ENCODE assay signal across 20 cellular contexts in the genomic region with DNA sequence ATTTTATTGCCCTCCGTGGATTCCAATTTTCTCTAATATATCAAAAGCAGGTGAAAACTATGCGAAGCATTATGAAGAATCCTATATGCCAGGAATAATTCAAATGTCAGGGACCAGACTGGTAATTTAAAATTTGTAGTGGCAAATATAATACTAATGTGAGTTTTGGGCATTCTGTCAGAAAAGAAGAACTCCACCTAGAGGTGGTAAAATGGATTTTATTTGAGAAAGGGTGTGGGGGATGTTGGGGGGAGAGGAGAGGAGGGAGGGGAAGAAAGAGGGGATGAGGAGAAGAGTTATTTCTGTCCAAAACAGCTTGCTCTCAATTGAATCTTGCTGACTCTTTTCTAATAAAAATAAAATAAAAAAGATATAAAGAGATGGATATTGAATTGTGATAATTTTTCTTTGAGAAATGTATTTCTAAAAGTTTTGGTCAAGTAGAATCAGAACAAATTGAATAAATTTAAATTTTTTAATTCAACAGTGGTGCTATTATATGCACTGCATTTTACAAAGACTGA.
DNase-seq lines count a peak whose midpoint lies in the region; ATAC-seq, FAIRE-seq and TF ChIP-seq lines count a peak whose summit lies in the region.
"Had no signal": no experiment of that assay in that cellular context is flagged by ENCODE, and none has a peak within 500 bp of the region (broad histone marks: within the 10 kb centered on the region; RNA-seq: fewer than 3 reads in every experiment).

No MANE protein-coding gene starts in this region.

- CTCF ChIA-PET in OCI-LY7 (lab: Charles Lee; ENCODE audit: unreplicated experiment), result no interaction called here

- no peaks in the 10 kb centered on the region for H3K9me2 ChIP-seq in OCI-LY7 (ENCODE audit: insufficient read depth, low read length)

- no peak overlapping the region for H3K27ac ChIP-seq in OCI-LY7 (ENCODE audit: low read depth, low read length, poor library complexity, severe bottlenecking)
- H3K27ac ChIP-seq: suprapubic skin had no signal

- TF ChIP-seq POLR2A in H54 (IDR thresholded peaks at IDR 0.05; ENCODE audit: low read depth, low read length), result no peak

- H3K4me1 ChIP-seq in OCI-LY7 (ENCODE audit: insufficient read depth, low read length, poor library complexity, severe bottlenecking), result no peaks in the 10 kb centered on the region
- H3K4me1 ChIP-seq: suprapubic skin had no signal

- DNase-seq in A172 (ENCODE audit: low spot score), result peak; percentile 6
- DNase-seq in H54 (ENCODE audit: insufficient read length, low spot score), result no peak
- no peak for DNase-seq in OCI-LY7 (ENCODE audit: low spot score)
- DNase-seq in epithelial cell of proximal tubule (ENCODE audit: low read depth), result no peak
- no peak for DNase-seq in GOT3 (lab: John Stamatoyannopoulos, UW)
- no peak for DNase-seq in ecto neural progenitor cell (ENCODE audit: low spot score)
- DNase-seq: activated CD8-positive, alpha-beta T cell treated with anti-CD3 and anti-CD28 coated beads for 36 hours; activated naive CD4-positive, alpha-beta T cell; activated T-cell treated with anti-CD3 and anti-CD28 coated beads, Interleukin-2, amount 50 U/mL, for 1 hour; amniotic stem cell; CD8-positive, alpha-beta T cell; central memory CD4-positive, alpha-beta T cell; effector CD4-positive, alpha-beta T cell; left ventricle myocardium superior; NCI-H1930; retina; T-helper 9 cell had no signal

- BruUV-seq in OCI-LY7 (replicated peaks; lab: Mats Ljungman, UMichigan), result no TSS peak

- H3K4me2 ChIP-seq in OCI-LY7 (ENCODE audit: low read length), result no peak overlapping the region

- POLR2A ChIA-PET in OCI-LY7 (lab: Charles Lee), result interaction anchor here (0.7 kb wide), 2 partner anchors 12 to 294 kb away, joined by 3 read pairs; no protein-coding TSS in a partner anchor

- peak; percentile 20 for FAIRE-seq in H54 (lab: Jason Lieb, UNC)

- H2AFZ ChIP-seq in OCI-LY7 (ENCODE audit: low read length), result no peak overlapping the region

- H4K20me1 ChIP-seq in OCI-LY7 (ENCODE audit: insufficient read depth, low read length), result no peaks in the 10 kb centered on the region

- no peak for ATAC-seq in HG03460 (IDR thresholded peaks at IDR 0.05; ENCODE audit: unreplicated experiment)
- no peak for ATAC-seq in GM18867 (IDR thresholded peaks at IDR 0.05; ENCODE audit: unreplicated experiment)
- ATAC-seq: activated CD8-positive, alpha-beta T cell treated with anti-CD3 and anti-CD28 coated beads for 36 hours; CD8-positive, alpha-beta T cell; left ventricle myocardium superior had no signal

- no peaks in the 10 kb centered on the region for H3K9me3 ChIP-seq in OCI-LY7 (ENCODE audit: low read length)

- no peaks in the 10 kb centered on the region for H3K36me3 ChIP-seq in OCI-LY7 (ENCODE audit: insufficient read depth, low read length)
- H3K36me3 ChIP-seq: suprapubic skin had no signal

- TF ChIP-seq CTCF in OCI-LY7 (conservative IDR thresholded peaks at IDR 0.05; ENCODE audit: low read length) (peak; percentile 46; the same call in 1 of the 2 replicates), epithelial cell of proximal tubule (conservative IDR thresholded peaks at IDR 0.05; ENCODE audit: low read depth, low read length) (peak; percentile 37)

- intact Hi-C loops in OCI-LY7 (cut with micrococcal nuclease; ENCODE audit: unreplicated experiment), result no loop called here

- H3K4me3 ChIP-seq in OCI-LY7 (ENCODE audit: low read depth, low read length, poor library complexity, severe bottlenecking), result no peak overlapping the region
- H3K4me3 ChIP-seq in epithelial cell of proximal tubule (ENCODE audit: low read depth, low read length), result no peak overlapping the region
- H3K4me3 ChIP-seq: suprapubic skin had no signal

- no peaks in the 10 kb centered on the region for H3K79me2 ChIP-seq in OCI-LY7 (ENCODE audit: insufficient read depth, low read depth, low read length)
